ENCODE assay signal across 3 cellular contexts in the genomic region with DNA sequence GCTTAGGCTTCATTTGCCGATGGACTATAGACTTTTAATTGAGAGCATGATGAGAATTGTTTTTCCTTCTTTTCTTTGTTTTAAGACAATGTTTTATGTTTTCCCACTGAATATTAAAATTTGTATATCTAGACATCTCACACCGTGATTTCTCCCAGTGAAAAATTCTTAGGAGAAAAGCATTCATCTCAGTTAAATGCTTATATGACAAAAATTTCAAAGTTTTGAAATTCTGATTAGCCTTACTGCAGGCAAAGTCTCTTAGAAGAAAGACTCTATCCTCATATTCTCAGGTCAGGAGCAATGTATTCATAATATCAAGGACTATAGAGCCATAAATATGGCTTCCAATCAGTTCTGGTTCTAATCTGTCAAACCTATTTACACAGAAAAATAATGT.
TF ChIP-seq lines count a peak whose summit lies in the region.

No MANE protein-coding gene starts in this region.

TF ChIP-seq in HepG2, 621 proteins besides CTCF, POLR2A, EP300 and RAD21:
- TF ChIP-seq MAFK (conservative IDR thresholded peaks at IDR 0.05 in 1 of 2, IDR thresholded peaks at IDR 0.05 in 1 of 2; ENCODE audit: low read length in 2 of 2) (peak; percentile 62; a peak in 3 of 4 replicates), MAFF (IDR thresholded peaks at IDR 0.05; ENCODE audit: low read depth, low read length) (peak; percentile 61; the same call in 1 of the 2 replicates), ZNF160 (CRISPR knock-in tag; IDR thresholded peaks at IDR 0.05) (no peak)

TF ChIP-seq in IMR-90, 13 proteins besides CTCF, POLR2A, EP300 and RAD21:
- TF ChIP-seq MAFK (IDR thresholded peaks at IDR 0.05; ENCODE audit: low read depth, low read length) (peak; percentile 37; the same call in 1 of the 2 replicates), CEBPB (IDR thresholded peaks at IDR 0.05; ENCODE audit: low read depth, low read length) (no peak)

TF ChIP-seq in K562, 482 proteins besides CTCF, POLR2A, EP300 and RAD21:
- TF ChIP-seq ZNF316 (IDR thresholded peaks at IDR 0.05) = peak; percentile 37; the same call in 1 of the 2 replicates
- TF ChIP-seq, protein P1, sequence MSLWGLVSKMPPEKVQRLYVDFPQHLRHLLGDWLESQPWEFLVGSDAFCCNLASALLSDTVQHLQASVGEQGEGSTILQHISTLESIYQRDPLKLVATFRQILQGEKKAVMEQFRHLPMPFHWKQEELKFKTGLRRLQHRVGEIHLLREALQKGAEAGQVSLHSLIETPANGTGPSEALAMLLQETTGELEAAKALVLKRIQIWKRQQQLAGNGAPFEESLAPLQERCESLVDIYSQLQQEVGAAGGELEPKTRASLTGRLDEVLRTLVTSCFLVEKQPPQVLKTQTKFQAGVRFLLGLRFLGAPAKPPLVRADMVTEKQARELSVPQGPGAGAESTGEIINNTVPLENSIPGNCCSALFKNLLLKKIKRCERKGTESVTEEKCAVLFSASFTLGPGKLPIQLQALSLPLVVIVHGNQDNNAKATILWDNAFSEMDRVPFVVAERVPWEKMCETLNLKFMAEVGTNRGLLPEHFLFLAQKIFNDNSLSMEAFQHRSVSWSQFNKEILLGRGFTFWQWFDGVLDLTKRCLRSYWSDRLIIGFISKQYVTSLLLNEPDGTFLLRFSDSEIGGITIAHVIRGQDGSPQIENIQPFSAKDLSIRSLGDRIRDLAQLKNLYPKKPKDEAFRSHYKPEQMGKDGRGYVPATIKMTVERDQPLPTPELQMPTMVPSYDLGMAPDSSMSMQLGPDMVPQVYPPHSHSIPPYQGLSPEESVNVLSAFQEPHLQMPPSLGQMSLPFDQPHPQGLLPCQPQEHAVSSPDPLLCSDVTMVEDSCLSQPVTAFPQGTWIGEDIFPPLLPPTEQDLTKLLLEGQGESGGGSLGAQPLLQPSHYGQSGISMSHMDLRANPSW (CRISPR knock-in tag; IDR thresholded peaks at IDR 0.05) = no peak
